Comparison of ENCODE assay signal across 22 cellular contexts in the genomic region with DNA sequence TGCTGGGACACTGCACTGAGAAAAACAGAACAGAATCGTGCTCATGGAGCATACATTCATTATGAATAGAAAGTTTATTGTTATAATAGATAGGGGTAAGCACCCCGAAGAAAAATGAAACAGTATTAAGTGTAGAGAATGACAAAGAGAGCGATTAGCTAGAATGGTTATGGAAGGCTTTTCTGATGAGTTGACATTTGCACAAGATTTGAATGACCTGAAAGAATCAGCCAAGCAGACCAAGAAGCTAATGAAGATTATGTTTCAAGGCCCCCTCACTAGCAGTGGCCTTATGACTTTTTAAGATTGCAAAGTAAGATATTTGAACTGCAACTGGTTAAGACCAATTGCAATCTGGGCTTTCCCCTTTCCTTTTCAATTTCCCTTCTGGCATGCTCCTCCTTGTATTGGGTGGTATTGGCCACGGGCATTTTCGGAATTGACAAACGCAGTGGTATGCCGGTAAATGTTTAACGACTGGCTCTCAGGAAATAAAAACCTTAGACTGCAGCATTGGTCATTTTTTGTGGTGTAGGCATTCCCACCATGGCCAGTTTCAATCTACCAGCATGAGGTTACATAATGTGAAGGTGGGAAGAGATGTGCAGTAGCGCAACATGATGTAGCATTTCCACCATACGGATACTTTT.
DNase-seq lines count a peak whose midpoint lies in the region; ATAC-seq, FAIRE-seq and TF ChIP-seq lines count a peak whose summit lies in the region.
"Had no signal": no experiment of that assay in that cellular context is flagged by ENCODE, and none has a peak within 500 bp of the region (broad histone marks: within the 10 kb centered on the region; RNA-seq: fewer than 3 reads in every experiment).

No MANE protein-coding gene starts in this region.

- ATAC-seq in HepG2, result no peak
- ATAC-seq in right lobe of liver, result no peak
- ATAC-seq in naive thymus-derived CD8-positive, alpha-beta T cell, result no peak
- ATAC-seq: CD8-positive, alpha-beta T cell; GM12878; HCT116 had no signal

- POLR2A ChIA-PET in HepG2 (lab: Yijun Ruan, JAX), result no interaction called here
- POLR2A ChIA-PET in naive thymus-derived CD8-positive, alpha-beta T cell (lab: Charles Lee), result no interaction called here

- H3K9me3 ChIP-seq in HepG2 (ENCODE audit: low read length), result no peaks in the 10 kb centered on the region
- H3K9me3 ChIP-seq in right lobe of liver, result no peaks in the 10 kb centered on the region
- H3K9me3 ChIP-seq: BLaER1, Caco-2 had no signal

- no peak overlapping the region for H3K27ac Mint-ChIP-seq in naive thymus-derived CD8-positive, alpha-beta T cell
- H3K27ac Mint-ChIP-seq: B cell; CD4-positive, CD25-positive, alpha-beta regulatory T cell; CD8-positive, alpha-beta T cell; H9 had no signal

- no peak for TF ChIP-seq POLR2A in HepG2 (IDR thresholded peaks at IDR 0.05; ENCODE audit: insufficient read depth in 1 of 2, low read depth in 2 of 2, low read length in 2 of 2)
- no peak for TF ChIP-seq POLR2A in right lobe of liver (IDR thresholded peaks at IDR 0.05)

- TF ChIP-seq EP300 in HepG2 (IDR thresholded peaks at IDR 0.05; ENCODE audit: low read depth in 2 of 2, low read length in 2 of 2) (no peak), HepG2 (CRISPR knock-in tag; IDR thresholded peaks at IDR 0.05; ENCODE audit: borderline replicate concordance) (no peak)

- in situ Hi-C loops in HepG2 (cut with HindIII; ENCODE audit: extremely low pct_ligation_motif_present, low pct_unique_long_range_greater_than_20kb), result no loop called here

- intact Hi-C loops in HepG2 (cut with micrococcal nuclease; ENCODE audit: unreplicated experiment) (no loop called here), right lobe of liver (cut with DNase I) (no loop called here)

- FAIRE-seq in HepG2 (lab: Jason Lieb, UNC), result no peak
- FAIRE-seq: A204.1, D721Med, GM12878 had no signal

- no peak for DNase-seq in HepG2 (ENCODE audit: low spot score)
- no peak for DNase-seq in right lobe of liver
- DNase-seq in kidney tubule cell (ENCODE audit: low spot score), result peak; percentile 58
- peak; percentile 50 for DNase-seq in renal cortical epithelial cell (ENCODE audit: low read depth)
- no peak for DNase-seq in NCI-H82 (lab: John Stamatoyannopoulos, UW)
- DNase-seq in naive thymus-derived CD8-positive, alpha-beta T cell, result no peak
- DNase-seq: Caco-2; CD4-positive, CD25-positive, alpha-beta regulatory T cell; CD8-positive, alpha-beta T cell; DMS 273 treated with DMSO at 0.1 percent for 48 hours; DMS79; EL; GDM1; H9 had no signal

- no peak for TF ChIP-seq RAD21 in HepG2 (CRISPR knock-in tag; IDR thresholded peaks at IDR 0.05)

- H3K9me3 Mint-ChIP-seq in naive thymus-derived CD8-positive, alpha-beta T cell, result peaks cover 0 to 2% (median 0%) of the 10 kb centered on the region in 9 donors
- H3K9me3 Mint-ChIP-seq: CD4-positive, CD25-positive, alpha-beta regulatory T cell; CD8-positive, alpha-beta T cell had no signal

- BruUV-seq in HepG2 (replicated peaks; lab: Mats Ljungman, UMichigan), result no TSS peak

- CTCF ChIA-PET in HepG2 (lab: Yijun Ruan, JAX; ENCODE audit: low intra/inter-chr PET ratio, low total read pairs), result no interaction called here

- H3K4me1 ChIP-seq in HepG2 (ENCODE audit: insufficient read depth, low read length) (peaks cover 26% of the 10 kb centered on the region), right lobe of liver (peaks cover 0 to 12% (median 0%) of the 10 kb centered on the region in 4 donors)
- H3K4me1 ChIP-seq: BLaER1 had no signal

- no peaks in the 10 kb centered on the region for H3K36me3 Mint-ChIP-seq in naive thymus-derived CD8-positive, alpha-beta T cell
- H3K36me3 Mint-ChIP-seq: CD4-positive, CD25-positive, alpha-beta regulatory T cell; CD8-positive, alpha-beta T cell had no signal

- H4K20me1 ChIP-seq in HepG2 (ENCODE audit: insufficient read depth, low read length), result no peaks in the 10 kb centered on the region
- H4K20me1 ChIP-seq: BLaER1 had no signal

- TF ChIP-seq CTCF in HepG2 (CRISPR knock-in tag; IDR thresholded peaks at IDR 0.05), result no peak
- no peak for TF ChIP-seq CTCF in right lobe of liver (IDR thresholded peaks at IDR 0.05)

- H3K4me3 Mint-ChIP-seq in naive thymus-derived CD8-positive, alpha-beta T cell, result no peak overlapping the region
- H3K4me3 Mint-ChIP-seq: B cell; CD4-positive, CD25-positive, alpha-beta regulatory T cell; CD8-positive, alpha-beta T cell; H9 had no signal

- H3K27ac ChIP-seq in HepG2 (ENCODE audit: extremely low read length, insufficient read depth, low read length) (no peak overlapping the region), right lobe of liver (no peak overlapping the region)
- H3K27ac ChIP-seq: 22Rv1, BLaER1, C4-2B had no signal

- H3K36me3 ChIP-seq in HepG2 (replicated peaks in 1 of 2; ENCODE audit: control insufficient read depth in 1 of 2, insufficient read depth in 2 of 2, low read length in 2 of 2) (no peaks in the 10 kb centered on the region), right lobe of liver (no peaks in the 10 kb centered on the region)
- H3K36me3 ChIP-seq: BLaER1 had no signal

- no peak overlapping the region for H3K4me2 ChIP-seq in HepG2 (ENCODE audit: low read depth, low read length)
- H3K4me2 ChIP-seq: BLaER1 had no signal

- no peak overlapping the region for H3K4me3 ChIP-seq in HepG2 (replicated peaks in 1 of 3; ENCODE audit: insufficient read depth in 1 of 3, low read depth in 2 of 3, low read length in 3 of 3)
- no peak overlapping the region for H3K4me3 ChIP-seq in right lobe of liver
- H3K4me3 ChIP-seq: BLaER1, GM12878 had no signal

- H2AFZ ChIP-seq in HepG2 (ENCODE audit: low read length), result no peak overlapping the region

- no peaks in the 10 kb centered on the region for H3K79me2 ChIP-seq in HepG2 (ENCODE audit: insufficient read depth, low read length)

- 60% methylated on average over 10 of the region's 10 CpGs for WGBS in HepG2 (ENCODE audit: low lambda C conversion rate)
- 70% methylated on average over 10 of the region's 10 CpGs for WGBS in right lobe of liver (ENCODE audit: insufficient coverage, low coverage, low lambda C conversion rate, missing lambda C conversion rate)

- peaks cover 0 to 1% (median 0%) of the 10 kb centered on the region in 5 donors for H3K27me3 Mint-ChIP-seq in naive thymus-derived CD8-positive, alpha-beta T cell
- H3K27me3 Mint-ChIP-seq: B cell had no signal

- H3K27me3 ChIP-seq in HepG2 (ENCODE audit: control insufficient read depth in 1 of 2, insufficient read depth in 2 of 2, low read length in 2 of 2) (no peaks in the 10 kb centered on the region), right lobe of liver (no peaks in the 10 kb centered on the region)
- H3K27me3 ChIP-seq: BLaER1 had no signal

- H3K4me1 Mint-ChIP-seq in naive thymus-derived CD8-positive, alpha-beta T cell, result peaks cover 0 to 8% (median 7%) of the 10 kb centered on the region in 4 donors

- no peak overlapping the region for H3K9ac ChIP-seq in HepG2 (ENCODE audit: insufficient read depth, low read depth, low read length)
- H3K9ac ChIP-seq: BLaER1 had no signal

TF ChIP-seq in HepG2, 621 proteins besides CTCF, POLR2A, EP300 and RAD21:
- no peak for TF ChIP-seq ARID2 (CRISPR knock-in tag; IDR thresholded peaks at IDR 0.05; ENCODE audit: borderline replicate concordance)
- TF ChIP-seq MAFK (conservative IDR thresholded peaks at IDR 0.05 in 1 of 2, IDR thresholded peaks at IDR 0.05 in 1 of 2; ENCODE audit: low read length in 2 of 2), result peak; percentile 21 to 44; a peak in 2 of 4 replicates

Comparison
In these comparisons a context has a peak if more than half of its experiments do, and no peak if none do; other contexts are left out.
1. DNase-seq: peak in kidney tubule cell (single experiment) and renal cortical epithelial cell (single experiment); none in HepG2 (single experiment), right lobe of liver (0 of 3), NCI-H82 (single experiment) and naive thymus-derived CD8-positive, alpha-beta T cell (0 of 10).